ENCODE assay signal across 25 cellular contexts in genomic region chr10:106438386-106438785, GRCh38.
"Had no signal": no experiment of that assay in that cellular context is flagged by ENCODE, and none has a peak within 500 bp of the region (broad histone marks: within the 10 kb centered on the region; RNA-seq: fewer than 3 reads in every experiment).

No MANE protein-coding gene starts in this region.

- H3K9me3 ChIP-seq: SJCRH30 had no signal

- H3K4me3 ChIP-seq: K562, SJCRH30 had no signal

- FAIRE-seq: HTR-8/SVneo, K562 had no signal

- H3K27me3 Mint-ChIP-seq: IgD-negative memory B cell had no signal

- H3K27ac Mint-ChIP-seq: IgD-negative memory B cell had no signal

- H3K4me1 ChIP-seq: SJCRH30 had no signal

- ATAC-seq: K562, Panc1, Right ventricle myocardium inferior, SK-N-SH treated with all-trans-retinoic acid at 6 μM for 48 hours had no signal

- H3K36me3 Mint-ChIP-seq: IgD-negative memory B cell had no signal

- H3K27ac ChIP-seq: HL-60, KMS-11, RWPE1, SJCRH30 had no signal

- H3K4me1 Mint-ChIP-seq: IgD-negative memory B cell had no signal

- H3K4me3 Mint-ChIP-seq: IgD-negative memory B cell had no signal

- H3K27me3 ChIP-seq: SJCRH30 had no signal

- H3K4me2 ChIP-seq: KMS-11 had no signal

- H3K9ac ChIP-seq: KMS-11 had no signal

- H3K36me3 ChIP-seq: SJCRH30 had no signal

- DNase-seq: Kasumi-1, MV-4-11, NCI-H1048, NCI-H1105, NCI-H1417, NCI-H1436 treated with DMSO at 0.1 percent for 48 hours, NCI-H1694, NCI-H187 treated with DMSO at 0.1 percent for 48 hours, NCI-H2029 treated with DMSO at 0.1 percent for 48 hours, NCI-H2171 treated with DMSO at 0.1 percent for 48 hours, NCI-H524 treated with DMSO at 0.1 percent for 48 hours, NCI-H69, NCI-H774, SHP77 treated with DMSO at 0.1 percent for 48 hours, SJCRH30, T-helper 1 cell had no signal
